ENCODE assay signal across 20 cellular contexts in genomic region chr7:101968720-101969466, GRCh38.
DNase-seq lines count a peak whose midpoint lies in the region; ATAC-seq and TF ChIP-seq lines count a peak whose summit lies in the region.
"Had no signal": no experiment of that assay in that cellular context is flagged by ENCODE, and none has a peak within 500 bp of the region (broad histone marks: within the 10 kb centered on the region; RNA-seq: fewer than 3 reads in every experiment).

No MANE protein-coding gene starts in this region.

- no peak for DNase-seq in DND-41
- no peak for DNase-seq in WTC11 (ENCODE audit: low spot score)
- peak; percentile 45 for DNase-seq in myocyte (ENCODE audit: low read depth)
- DNase-seq in effector CD8-positive, alpha-beta T cell (lab: John Stamatoyannopoulos, UW): no peak
- DNase-seq in prostate gland (ENCODE audit: low spot score): no peak
- DNase-seq in NCI-H187 treated with DMSO at 0.1 percent for 48 hours (lab: John Stamatoyannopoulos, UW): no peak
- DNase-seq: C1 segment of cervical spinal cord; CD8-positive, alpha-beta memory T cell; KG1; NCI-H1417 treated with DMSO at 0.1 percent for 48 hours; NCI-H1930; NCI-H446; NCI-H69; OCI-M1; SHP77 treated with DMSO at 0.1 percent for 48 hours had no signal

- TF ChIP-seq CTCF in DND-41 (IDR thresholded peaks at IDR 0.05; ENCODE audit: borderline replicate concordance, extremely low read depth, low read length, poor library complexity, severe bottlenecking): no peak
- TF ChIP-seq CTCF in WTC11 (IDR thresholded peaks at IDR 0.05): no peak
- no peak for TF ChIP-seq CTCF in prostate gland (IDR thresholded peaks at IDR 0.05)

- no peak overlapping the region for H3K4me3 ChIP-seq in DND-41 (ENCODE audit: low read depth in 1 of 2, low read length in 2 of 2)
- no peak overlapping the region for H3K4me3 ChIP-seq in HUES6 (ENCODE audit: low read depth, low read length)
- H3K4me3 ChIP-seq in prostate gland: no peak overlapping the region
- H3K4me3 ChIP-seq: A549 had no signal

- peaks cover 10% of the 10 kb centered on the region; the same call in 1 of the 2 replicates for H3K36me3 ChIP-seq in DND-41 (ENCODE audit: insufficient read depth, low read length)
- H3K36me3 ChIP-seq in HUES6 (ENCODE audit: control insufficient read depth, insufficient read depth, low read length): no peaks in the 10 kb centered on the region
- no peaks in the 10 kb centered on the region for H3K36me3 ChIP-seq in prostate gland

- POLR2A ChIA-PET in WTC11 (lab: Charles Lee): no interaction called here

- H2AFZ ChIP-seq in DND-41 (ENCODE audit: low read depth, low read length): no peak overlapping the region

- H3K36me3 Mint-ChIP-seq in WTC11: peaks cover 4% of the 10 kb centered on the region; the same call in 1 of the 2 replicates

- TF ChIP-seq POLR2A in prostate gland (IDR thresholded peaks at IDR 0.05): no peak

- H3K4me1 Mint-ChIP-seq in WTC11: peaks cover 46% of the 10 kb centered on the region

- peaks cover 32% of the 10 kb centered on the region for H4K20me1 ChIP-seq in DND-41 (ENCODE audit: insufficient read depth, low read length)

- H3K27me3 ChIP-seq in DND-41 (ENCODE audit: insufficient read depth, low read length, poor library complexity) (no peaks in the 10 kb centered on the region), HUES6 (ENCODE audit: control insufficient read depth, insufficient read depth, low read length) (no peaks in the 10 kb centered on the region), prostate gland (replicated peaks; ENCODE audit: insufficient read depth) (no peaks in the 10 kb centered on the region)

- H3K4me2 ChIP-seq in DND-41 (ENCODE audit: insufficient read depth, low read length): no peak overlapping the region
- H3K4me2 ChIP-seq: A549 had no signal

- 0 out of 2 replicates have a peak overlapping the region, but pooled peaks have one; percentile 74 for H3K27ac Mint-ChIP-seq in WTC11
- H3K27ac Mint-ChIP-seq: T-helper 1 cell treated with Interleukin-12 subunit alpha and Interleukin-12 subunit beta and Interleukin-4 antibody, amounts not matched to agents 30 μg/mL and 1 μg/mL, for 36 hours had no signal

- peaks cover 7% of the 10 kb centered on the region; the same call in 1 of the 2 replicates for H3K9me3 Mint-ChIP-seq in WTC11
- H3K9me3 Mint-ChIP-seq: CD8-positive, alpha-beta memory T cell; T-helper 1 cell treated with Interleukin-12 subunit alpha and Interleukin-12 subunit beta and Interleukin-4 antibody, amounts not matched to agents 30 μg/mL and 1 μg/mL, for 36 hours had no signal

- WGBS in prostate gland: 89% methylated on average over 6 of the region's 6 CpGs

- H3K4me1 ChIP-seq in DND-41 (ENCODE audit: insufficient read depth, low read length) (no peaks in the 10 kb centered on the region), HUES6 (ENCODE audit: control insufficient read depth, insufficient read depth, low read length) (peaks cover 24% of the 10 kb centered on the region; the same call in 1 of the 2 replicates), prostate gland (replicated peaks) (no peaks in the 10 kb centered on the region)
- H3K4me1 ChIP-seq: A549 had no signal

- H3K9me3 ChIP-seq in DND-41 (ENCODE audit: insufficient read depth, low read length, severe bottlenecking) (no peaks in the 10 kb centered on the region), HUES6 (ENCODE audit: control insufficient read depth, insufficient read depth, low read depth, low read length) (no peaks in the 10 kb centered on the region), prostate gland (no peaks in the 10 kb centered on the region)
- H3K9me3 ChIP-seq: A549 had no signal

- peaks cover 88% of the 10 kb centered on the region for H3K79me2 ChIP-seq in DND-41 (ENCODE audit: insufficient read depth, low read length)

- no peak overlapping the region for H3K9ac ChIP-seq in DND-41 (ENCODE audit: low read depth, low read length)
- no peak overlapping the region for H3K9ac ChIP-seq in HUES6 (ENCODE audit: low read length)

- intact Hi-C loops in prostate gland (cut with DNase I): no loop called here

- no peak for ATAC-seq in DND-41 (ENCODE audit: insufficient read depth, low read depth)
- ATAC-seq in WTC11: no peak
- no peak for ATAC-seq in GM21360 (IDR thresholded peaks at IDR 0.05; ENCODE audit: unreplicated experiment)
- ATAC-seq: A549, HCT116 had no signal

- H3K27me3 Mint-ChIP-seq in WTC11 (ENCODE audit: low read depth): no peaks in the 10 kb centered on the region
- H3K27me3 Mint-ChIP-seq: CD8-positive, alpha-beta memory T cell had no signal

- CTCF ChIA-PET in WTC11 (lab: Charles Lee): no interaction called here

- H3K27ac ChIP-seq in DND-41 (ENCODE audit: low read length) (peak overlapping the region; percentile 56), HUES6 (ENCODE audit: low read depth, low read length) (0 out of 2 replicates have a peak overlapping the region, but pooled peaks have one; percentile 37), prostate gland (no peak overlapping the region)

- H3K4me3 Mint-ChIP-seq in WTC11: no peak overlapping the region
- H3K4me3 Mint-ChIP-seq: CD8-positive, alpha-beta memory T cell; T-helper 1 cell treated with Interleukin-12 subunit alpha and Interleukin-12 subunit beta and Interleukin-4 antibody, amounts not matched to agents 30 μg/mL and 1 μg/mL, for 36 hours had no signal

TF ChIP-seq in WTC11, 78 proteins besides CTCF, POLR2A, EP300 and RAD21:
- TF ChIP-seq FOXJ3 (CRISPR knock-in tag; IDR thresholded peaks at IDR 0.05; ENCODE audit: borderline replicate concordance) (no peak), ZNF232 (CRISPR knock-in tag; IDR thresholded peaks at IDR 0.05) (no peak), ZNF263 (CRISPR knock-in tag; IDR thresholded peaks at IDR 0.05; ENCODE audit: low read depth) (no peak)

Comparison
In these comparisons a context has a peak if more than half of its experiments do, and no peak if none do; other contexts are left out.
1. H3K27ac ChIP-seq: peak in DND-41 (single experiment) and HUES6 (single experiment); none in prostate gland (0 of 2).